14 cellular contexts compared by ENCODE assay signal in genomic region chrX:66625525-66625924, GRCh38.
A peak's percentile ranks its signal among the peaks of the same experiment; 100 is the strongest.
DNase-seq lines count a peak whose midpoint lies in the region; ATAC-seq and TF ChIP-seq lines count a peak whose summit lies in the region.
"Had no signal": no experiment of that assay in that cellular context is flagged by ENCODE, and none has a peak within 500 bp of the region (broad histone marks: within the 10 kb centered on the region; RNA-seq: fewer than 3 reads in every experiment).

No MANE protein-coding gene starts in this region.

- ATAC-seq in GM19438 (IDR thresholded peaks at IDR 0.05; ENCODE audit: low read depth, unreplicated experiment) (peak; percentile 77), HG02623 (IDR thresholded peaks at IDR 0.05; ENCODE audit: unreplicated experiment) (peak; percentile 80), HG03469 (IDR thresholded peaks at IDR 0.05; ENCODE audit: unreplicated experiment) (peak; percentile 78), HG03095 (IDR thresholded peaks at IDR 0.05; ENCODE audit: unreplicated experiment) (no peak)
- ATAC-seq: WTC11 had no signal

- TF ChIP-seq CTCF in GM12865 (IDR thresholded peaks at IDR 0.05; ENCODE audit: insufficient read depth, low read depth, low read length, missing control alignments), result no peak

- H3K4me3 ChIP-seq in GM12865 (ENCODE audit: low read depth, low read length), result no peak overlapping the region
- H3K4me3 ChIP-seq: MG63, upper lobe of left lung had no signal

- peak; percentile 68 for DNase-seq in GM12865 (ENCODE audit: low read depth)
- DNase-seq in globus pallidus (ENCODE audit: low spot score), result no peak
- no peak for DNase-seq in effector CD8-positive, alpha-beta T cell (lab: John Stamatoyannopoulos, UW)
- DNase-seq in hepatic stellate cell (ENCODE audit: low spot score), result no peak
- DNase-seq: activated naive CD8-positive, alpha-beta T cell treated with anti-CD3 and anti-CD28 coated beads, Interleukin-2, amount 10 ng/mL, durations not matched to agents 7 days and 5 days; kidney; MG63; posterior cingulate gyrus; upper lobe of left lung had no signal
